31 cellular contexts compared by ENCODE assay signal in genomic region chr10:66917104-66917503, GRCh38. TPM values are rescaled to one million over a fixed set of nuclear protein-coding genes. Genes with fewer than 3 reads are reported as not detected.
DNase-seq lines count a peak whose midpoint lies in the region; ATAC-seq and TF ChIP-seq lines count a peak whose summit lies in the region.
"Had no signal": no experiment of that assay in that cellular context is flagged by ENCODE, and none has a peak within 500 bp of the region (broad histone marks: within the 10 kb centered on the region; RNA-seq: fewer than 3 reads in every experiment).

No MANE protein-coding gene starts in this region.

- no peaks in the 10 kb centered on the region for H4K20me1 ChIP-seq in PC-9 (ENCODE audit: insufficient read depth)

- H2AFZ ChIP-seq in PC-9, result no peak overlapping the region
- H2AFZ ChIP-seq: GM23248, parathyroid adenoma had no signal

- peaks cover 2% of the 10 kb centered on the region for H3K9me3 Mint-ChIP-seq in nephron
- H3K9me3 Mint-ChIP-seq in natural killer cell treated with Interleukin-12 subunit alpha and Interleukin-12 subunit beta and Interleukin-15 and Interleukin-18, amount 100 ng/mL, for 72 hours, result peaks cover 12% of the 10 kb centered on the region
- H3K9me3 Mint-ChIP-seq: activated naive CD4-positive, alpha-beta T cell treated with anti-CD3 and anti-CD28 coated beads, Interleukin-2, amount 50 U/mL, for 24 hours had no signal

- no peak overlapping the region for H3K27ac Mint-ChIP-seq in nephron
- H3K27ac Mint-ChIP-seq in natural killer cell treated with Interleukin-12 subunit alpha and Interleukin-12 subunit beta and Interleukin-15 and Interleukin-18, amount 100 ng/mL, for 72 hours, result no peak overlapping the region
- H3K27ac Mint-ChIP-seq: activated naive CD4-positive, alpha-beta T cell treated with anti-CD3 and anti-CD28 coated beads, Interleukin-2, amount 50 U/mL, for 24 hours; CD4-positive, alpha-beta memory T cell; IgD-negative memory B cell had no signal

- POLR2A ChIA-PET in PC-9 (lab: Charles Lee; ENCODE audit: unreplicated experiment), result interaction anchor here (0.6 kb wide), 1 partner anchor 387 kb away, joined by 3 read pairs; no protein-coding TSS in a partner anchor

- H3K4me3 ChIP-seq in PC-9 (no peak overlapping the region), uterus (no peak overlapping the region), ascending aorta (no peak overlapping the region)
- H3K4me3 ChIP-seq: coronary artery, GM23248, Peyer's patch, right atrium auricular region, spleen, upper lobe of right lung had no signal

- no peaks in the 10 kb centered on the region for H3K9me3 ChIP-seq in PC-9 (ENCODE audit: insufficient read depth, low read depth)
- H3K9me3 ChIP-seq in uterus, result no peaks in the 10 kb centered on the region
- H3K9me3 ChIP-seq in ascending aorta, result no peaks in the 10 kb centered on the region
- H3K9me3 ChIP-seq: Peyer's patch, right atrium auricular region, spleen, upper lobe of right lung had no signal

- H3K79me2 ChIP-seq in PC-9 (ENCODE audit: low read depth), result no peaks in the 10 kb centered on the region
- H3K79me2 ChIP-seq: parathyroid adenoma had no signal

- H3K4me1 ChIP-seq in PC-9 (replicated peaks; ENCODE audit: insufficient read depth) (no peaks in the 10 kb centered on the region), foreskin keratinocyte (no peaks in the 10 kb centered on the region), uterus (no peaks in the 10 kb centered on the region), ascending aorta (no peaks in the 10 kb centered on the region)
- H3K4me1 ChIP-seq: parathyroid adenoma, Peyer's patch, right atrium auricular region, spleen, upper lobe of right lung had no signal

- H3K4me2 ChIP-seq in PC-9, result no peak overlapping the region

- ATAC-seq in foreskin keratinocyte, result no peak
- ATAC-seq in natural killer cell treated with Interleukin-12 subunit alpha and Interleukin-12 subunit beta and Interleukin-15 and Interleukin-18, amount 100 ng/mL, for 72 hours, result no peak
- ATAC-seq: upper lobe of right lung had no signal

- no TSS peak for BruUV-seq in PC-9 (replicated peaks; lab: Mats Ljungman, UMichigan)

- intact Hi-C loops in PC-9 (cut with micrococcal nuclease; ENCODE audit: unreplicated experiment), result no loop called here
- intact Hi-C loops in uterus (cut with DNase I; ENCODE audit: low total_unique reads), result no loop called here
- intact Hi-C loops in ascending aorta (cut with DNase I), result no loop called here

- H3K27me3 Mint-ChIP-seq in nephron (ENCODE audit: low read depth), result no peaks in the 10 kb centered on the region
- no peaks in the 10 kb centered on the region for H3K27me3 Mint-ChIP-seq in natural killer cell treated with Interleukin-12 subunit alpha and Interleukin-12 subunit beta and Interleukin-15 and Interleukin-18, amount 100 ng/mL, for 72 hours
- H3K27me3 Mint-ChIP-seq: CD4-positive, alpha-beta memory T cell; IgD-negative memory B cell had no signal

- H3K27ac ChIP-seq in PC-9 (no peak overlapping the region), foreskin keratinocyte (no peak overlapping the region), uterus (no peak overlapping the region), ascending aorta (no peak overlapping the region)
- H3K27ac ChIP-seq: coronary artery, GM23248, parathyroid adenoma, Peyer's patch, right atrium auricular region, spleen, upper lobe of right lung had no signal

- H3F3A ChIP-seq in PC-9 (ENCODE audit: insufficient read depth, low read depth), result no peaks in the 10 kb centered on the region

- H3K27me3 ChIP-seq in PC-9 (ENCODE audit: insufficient read depth, low read depth) (no peaks in the 10 kb centered on the region), foreskin keratinocyte (no peaks in the 10 kb centered on the region), uterus (no peaks in the 10 kb centered on the region), ascending aorta (no peaks in the 10 kb centered on the region)
- H3K27me3 ChIP-seq: Peyer's patch, right atrium auricular region, spleen, upper lobe of right lung had no signal

- TF ChIP-seq POLR2A in uterus (IDR thresholded peaks at IDR 0.05), result no peak

- H3K9me2 ChIP-seq in PC-9 (ENCODE audit: insufficient read depth), result no peaks in the 10 kb centered on the region

- DNase-seq in ELR (ENCODE audit: low read depth) (peak; percentile 12), PC-9 (no peak), foreskin keratinocyte (no peak), OCI-M2 (lab: John Stamatoyannopoulos, UW; ENCODE audit: unreplicated experiment) (no peak), uterus (no peak), ascending aorta (ENCODE audit: low spot score in 2 of 2) (no peak)
- no peak for DNase-seq in natural killer cell treated with Interleukin-12 subunit alpha and Interleukin-12 subunit beta and Interleukin-15 and Interleukin-18, amount 100 ng/mL, for 72 hours (ENCODE audit: low spot score)
- DNase-seq: activated CD4-positive, alpha-beta T cell treated with anti-CD3 and anti-CD28 coated beads, Interleukin-2, amount 50 U/mL, for 4 hours; activated CD8-positive, alpha-beta memory T cell treated with anti-CD3 and anti-CD28 coated beads, Interleukin-2, amount 50 U/mL, for 4 hours; AML-193; CD4-positive, alpha-beta memory T cell; EL; GM23248; NCI-H1105 treated with DMSO at 0.1 percent for 48 hours; NCI-H1930; NCI-H526 treated with DMSO at 0.1 percent for 48 hours; Peyer's patch; spleen; T1000; upper lobe of right lung had no signal

- no peaks in the 10 kb centered on the region for H3K36me3 Mint-ChIP-seq in nephron (ENCODE audit: low read depth)
- H3K36me3 Mint-ChIP-seq in natural killer cell treated with Interleukin-12 subunit alpha and Interleukin-12 subunit beta and Interleukin-15 and Interleukin-18, amount 100 ng/mL, for 72 hours, result no peaks in the 10 kb centered on the region
- H3K36me3 Mint-ChIP-seq: activated naive CD4-positive, alpha-beta T cell treated with anti-CD3 and anti-CD28 coated beads, Interleukin-2, amount 50 U/mL, for 24 hours; CD4-positive, alpha-beta memory T cell had no signal

- 0 out of 2 replicates have a peak, but pooled peaks have one; percentile 14 for TF ChIP-seq CTCF in PC-9 (conservative IDR thresholded peaks at IDR 0.05)
- peak; percentile 4 for TF ChIP-seq CTCF in foreskin keratinocyte (conservative IDR thresholded peaks at IDR 0.05)
- TF ChIP-seq CTCF in nephron (IDR thresholded peaks at IDR 0.05; ENCODE audit: unreplicated experiment in 3 of 3), result peak in 2 of 3 experiments; percentile 9 to 15
- no peak for TF ChIP-seq CTCF in uterus (IDR thresholded peaks at IDR 0.05)
- TF ChIP-seq CTCF in ascending aorta (IDR thresholded peaks at IDR 0.05), result no peak

- H3K36me3 ChIP-seq in PC-9 (ENCODE audit: low read depth) (no peaks in the 10 kb centered on the region), uterus (no peaks in the 10 kb centered on the region), ascending aorta (no peaks in the 10 kb centered on the region)
- H3K36me3 ChIP-seq: Peyer's patch, right atrium auricular region, spleen, upper lobe of right lung had no signal

- no peaks in the 10 kb centered on the region for H3K4me1 Mint-ChIP-seq in nephron
- H3K4me1 Mint-ChIP-seq in natural killer cell treated with Interleukin-12 subunit alpha and Interleukin-12 subunit beta and Interleukin-15 and Interleukin-18, amount 100 ng/mL, for 72 hours (ENCODE audit: low read depth in 2 of 2), result no peaks in the 10 kb centered on the region
- H3K4me1 Mint-ChIP-seq: activated naive CD4-positive, alpha-beta T cell treated with anti-CD3 and anti-CD28 coated beads, Interleukin-2, amount 50 U/mL, for 24 hours; CD4-positive, alpha-beta memory T cell; IgD-negative memory B cell had no signal

- CTCF ChIA-PET in PC-9 (lab: Charles Lee), result no interaction called here

- H3K4me3 Mint-ChIP-seq in nephron, result no peak overlapping the region
- no peak overlapping the region for H3K4me3 Mint-ChIP-seq in natural killer cell treated with Interleukin-12 subunit alpha and Interleukin-12 subunit beta and Interleukin-15 and Interleukin-18, amount 100 ng/mL, for 72 hours
- H3K4me3 Mint-ChIP-seq: activated naive CD4-positive, alpha-beta T cell treated with anti-CD3 and anti-CD28 coated beads, Interleukin-2, amount 50 U/mL, for 24 hours; CD4-positive, alpha-beta memory T cell; IgD-negative memory B cell had no signal

RNA-seq across cellular contexts. Expression of gene LRRTM3, which starts 8.7 kb away (rescaled TPM):
- total RNA-seq in PC-9 (2021) (not detected in 2 replicates), foreskin keratinocyte (not detected in 2 replicates), uterus (1 to 10 TPM in 1 of 4 donors, under 1 TPM in 1, not detected in 2; 0.40 to 1.9 TPM), ascending aorta (not detected)
- not detected in 2 replicates for polyA plus RNA-seq in foreskin keratinocyte
- total RNA-seq in natural killer cell treated with Interleukin-12 subunit alpha and Interleukin-12 subunit beta and Interleukin-15 and Interleukin-18, amount 100 ng/mL, for 72 hours, result not detected
- total RNA-seq: A172; CD4-positive, alpha-beta memory T cell; fibroblast of lung; GM23248; kidney epithelial cell; lower leg skin; mononuclear cell; Peyer's patch; right atrium auricular region; spleen; upper lobe of right lung had no signal
- polyA plus RNA-seq: CD4-positive, alpha-beta memory T cell; fibroblast of lung; GM23248; IgD-negative memory B cell; spleen had no signal

Comparison
In these comparisons a context has a peak if more than half of its experiments do, and no peak if none do; other contexts are left out.
1. CTCF ChIP-seq: peak in PC-9 (single experiment), foreskin keratinocyte (single experiment) and nephron (2 of 3); none in uterus (0 of 4) and ascending aorta (0 of 3).